Comparison of ENCODE assay signal across 11 cellular contexts in genomic region chr17:74011963-74012362, GRCh38.
DNase-seq lines count a peak whose midpoint lies in the region; TF ChIP-seq lines count a peak whose summit lies in the region.
"Had no signal": no experiment of that assay in that cellular context is flagged by ENCODE, and none has a peak within 500 bp of the region (broad histone marks: within the 10 kb centered on the region; RNA-seq: fewer than 3 reads in every experiment).

No MANE protein-coding gene starts in this region.

- no peaks in the 10 kb centered on the region for H3K36me3 ChIP-seq in mammary epithelial cell (ENCODE audit: insufficient read depth, low read length)
- H3K36me3 ChIP-seq: thyroid gland had no signal

- in situ Hi-C loops in mammary epithelial cell (cut with MboI; ENCODE audit: low sequenced_read_pairs in 2 of 2), result no loop called here

- peaks cover 12% of the 10 kb centered on the region for H3K4me1 Mint-ChIP-seq in progenitor cell of endocrine pancreas (ENCODE audit: low read depth)

- dilution Hi-C loops in mammary epithelial cell (cut with HindIII; ENCODE audit: low sequenced_read_pairs), result no loop called here

- no peak overlapping the region for H3K27ac ChIP-seq in mammary epithelial cell (ENCODE audit: insufficient read depth, low read depth, low read length)
- H3K27ac ChIP-seq: body of pancreas, SK-N-MC, thyroid gland had no signal

- H3K36me3 Mint-ChIP-seq in progenitor cell of endocrine pancreas (ENCODE audit: insufficient read depth), result no peaks in the 10 kb centered on the region

- H3K4me1 ChIP-seq in mammary epithelial cell (ENCODE audit: insufficient read depth, low read length), result no peaks in the 10 kb centered on the region
- H3K4me1 ChIP-seq: body of pancreas, thyroid gland had no signal

- H3K27ac Mint-ChIP-seq in progenitor cell of endocrine pancreas, result peak overlapping the region; percentile 37

- no TSS peak for BruUV-seq in mammary epithelial cell (replicated peaks; lab: Mats Ljungman, UMichigan)

- no peak overlapping the region for H2AFZ ChIP-seq in mammary epithelial cell (ENCODE audit: low read depth, low read length)

- no peaks in the 10 kb centered on the region for H3K9me3 Mint-ChIP-seq in progenitor cell of endocrine pancreas (ENCODE audit: low read depth)

- H3K4me3 ChIP-seq in mammary epithelial cell (replicated peaks in 1 of 3; ENCODE audit: insufficient read depth in 1 of 3, low read depth in 2 of 3, low read length in 3 of 3), result no peak overlapping the region
- H3K4me3 ChIP-seq: body of pancreas, SK-N-MC, thyroid gland had no signal

- no peak overlapping the region for H3K4me3 Mint-ChIP-seq in progenitor cell of endocrine pancreas (ENCODE audit: low read depth)

- H3K79me2 ChIP-seq in mammary epithelial cell (ENCODE audit: insufficient read depth, low read length), result no peaks in the 10 kb centered on the region

- peaks cover 48% of the 10 kb centered on the region for H3K27me3 Mint-ChIP-seq in progenitor cell of endocrine pancreas

- peaks cover 2% of the 10 kb centered on the region for H3K27me3 ChIP-seq in mammary epithelial cell (ENCODE audit: insufficient read depth, low read length)
- H3K27me3 ChIP-seq: body of pancreas had no signal

- intact Hi-C loops in mammary epithelial cell (cut with micrococcal nuclease), result no loop called here

- no peaks in the 10 kb centered on the region for H4K20me1 ChIP-seq in mammary epithelial cell (ENCODE audit: insufficient read depth, low read length)

- DNase-seq in DMS79 treated with DMSO at 0.1 percent for 48 hours (lab: John Stamatoyannopoulos, UW) (peak; percentile 67), NCI-H2081 treated with DMSO at 0.1 percent for 48 hours (lab: John Stamatoyannopoulos, UW) (peak; percentile 54), RPMI7951 (ENCODE audit: low read depth) (peak; percentile 5), progenitor cell of endocrine pancreas (ENCODE audit: low spot score, unreplicated experiment) (no peak), KG1 (lab: John Stamatoyannopoulos, UW) (no peak), mammary epithelial cell (no peak), ecto neural progenitor cell (ENCODE audit: low spot score) (no peak)
- DNase-seq: activated CD4-positive, alpha-beta T cell treated with anti-CD3 and anti-CD28 coated beads for 1 hour; thyroid gland had no signal

- H3K9me3 ChIP-seq in mammary epithelial cell (replicated peaks; ENCODE audit: insufficient read depth, low read length), result no peaks in the 10 kb centered on the region
- H3K9me3 ChIP-seq: body of pancreas, thyroid gland had no signal

- no peak overlapping the region for H3K4me2 ChIP-seq in mammary epithelial cell (ENCODE audit: insufficient read depth, low read depth, low read length)

- CTCF ChIA-PET in mammary epithelial cell (lab: Charles Lee; ENCODE audit: low non-redundant PET), result no interaction called here

- WGBS in mammary epithelial cell (ENCODE audit: low coverage, missing lambda C conversion rate), result 47% methylated on average over 7 of the region's 7 CpGs

- no peak overlapping the region for H3K9ac ChIP-seq in mammary epithelial cell (ENCODE audit: insufficient read depth, low read length)

- no peak for TF ChIP-seq CTCF in progenitor cell of endocrine pancreas (IDR thresholded peaks at IDR 0.05; ENCODE audit: unreplicated experiment)
- TF ChIP-seq CTCF in mammary epithelial cell (conservative IDR thresholded peaks at IDR 0.05 in 1 of 2, IDR thresholded peaks at IDR 0.05 in 1 of 2; ENCODE audit: extremely low read depth in 1 of 2, insufficient read depth in 1 of 2, low read depth in 1 of 2, low read length in 2 of 2), result no peak

Comparison
In these comparisons a context has a peak if more than half of its experiments do, and no peak if none do; other contexts are left out.
1. DNase-seq: peak in DMS79 treated with DMSO at 0.1 percent for 48 hours (single experiment), NCI-H2081 treated with DMSO at 0.1 percent for 48 hours (single experiment) and RPMI7951 (single experiment); none in progenitor cell of endocrine pancreas (single experiment), KG1 (single experiment), mammary epithelial cell (single experiment) and ecto neural progenitor cell (single experiment).